ENCODE assay signal across 15 cellular contexts in the genomic region with DNA sequence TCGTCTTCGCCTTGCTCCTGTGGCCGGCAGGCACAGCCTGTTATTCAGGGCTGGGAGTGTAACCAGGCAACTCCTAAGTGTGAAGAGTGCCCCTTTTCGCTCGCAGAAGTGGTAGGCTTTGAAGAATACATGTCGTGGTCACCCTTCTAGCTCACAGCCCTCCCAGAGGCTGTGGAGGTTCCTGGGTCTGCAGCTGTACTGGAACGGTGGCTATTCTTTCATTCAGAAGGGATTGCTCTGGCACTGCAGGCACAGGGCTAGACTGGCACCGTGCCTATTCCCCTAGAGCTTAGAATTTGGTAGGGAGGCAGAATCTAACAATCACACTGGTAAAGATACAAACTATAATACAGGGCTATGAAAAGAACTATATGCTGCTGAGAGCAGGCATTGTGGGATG. TPM values are rescaled to one million over a fixed set of nuclear protein-coding genes. Genes with fewer than 3 reads are reported as not detected.
DNase-seq lines count a peak whose midpoint lies in the region; ATAC-seq and TF ChIP-seq lines count a peak whose summit lies in the region.
"Had no signal": no experiment of that assay in that cellular context is flagged by ENCODE, and none has a peak within 500 bp of the region (broad histone marks: within the 10 kb centered on the region; RNA-seq: fewer than 3 reads in every experiment).

No MANE protein-coding gene starts in this region.

- H3K4me1 Mint-ChIP-seq in chondrocyte (ENCODE audit: low read depth) (peaks cover 11% of the 10 kb centered on the region), neural progenitor cell (peaks cover 24% of the 10 kb centered on the region)

- no peak overlapping the region for H3K9ac ChIP-seq in SK-N-SH
- no peak overlapping the region for H3K9ac ChIP-seq in neural progenitor cell

- no peak overlapping the region for H3K4me3 ChIP-seq in SK-N-SH (ENCODE audit: low read depth in 2 of 2, low read length in 1 of 2)
- H3K4me3 ChIP-seq in HEK293 (ENCODE audit: low read depth, low read length): no peak overlapping the region
- no peak overlapping the region for H3K4me3 ChIP-seq in neural progenitor cell
- no peak overlapping the region for H3K4me3 ChIP-seq in coronary artery

- no peaks in the 10 kb centered on the region for H3K27me3 Mint-ChIP-seq in chondrocyte (ENCODE audit: low read depth)
- peaks cover 9% of the 10 kb centered on the region for H3K27me3 Mint-ChIP-seq in neural progenitor cell (ENCODE audit: insufficient read depth, low read depth)

- H3K79me2 ChIP-seq in SK-N-SH (ENCODE audit: insufficient read depth): no peaks in the 10 kb centered on the region
- H3K79me2 ChIP-seq in neural progenitor cell (ENCODE audit: low read depth): peaks cover 34% of the 10 kb centered on the region

- no peak overlapping the region for H3K4me2 ChIP-seq in SK-N-SH
- no peak overlapping the region for H3K4me2 ChIP-seq in neural progenitor cell

- POLR2A ChIA-PET in SK-N-SH (lab: Yijun Ruan, JAX) (interaction anchor here (3.1 kb wide), 1 partner anchor 38 kb away, joined by 11 read pairs; a partner anchor contains a TSS), HEK293 (lab: Yijun Ruan, JAX) (interaction anchor here (1.9 to 5.7 kb wide), 2 partner anchors 26 to 36 kb away, joined by 7 to 84 read pairs; a partner anchor contains a TSS)

- H3K36me3 ChIP-seq in SK-N-SH (replicated peaks in 1 of 2; ENCODE audit: control insufficient read depth in 1 of 2, insufficient read depth in 2 of 2, low read length in 1 of 2) (no peaks in the 10 kb centered on the region), HEK293 (ENCODE audit: control insufficient read depth in 2 of 2, insufficient read depth in 1 of 2, low read length in 2 of 2) (peaks cover under 1 to 3% of the 10 kb centered on the region in 2 experiments; a peak in 2 of 3 replicates), neural progenitor cell (no peaks in the 10 kb centered on the region)
- H3K36me3 ChIP-seq: lower lobe of right lung, right atrium auricular region had no signal

- TF ChIP-seq CTCF in SK-N-SH (IDR thresholded peaks at IDR 0.05) (no peak), HEK293 (tag by site-specific recombination; IDR thresholded peaks at IDR 0.05) (no peak), chondrocyte (IDR thresholded peaks at IDR 0.05) (no peak), neural progenitor cell (IDR thresholded peaks at IDR 0.05) (no peak), coronary artery (IDR thresholded peaks at IDR 0.05) (no peak)

- peak; percentile 26 for DNase-seq in SK-N-SH
- no peak for DNase-seq in chondrocyte (ENCODE audit: low spot score)
- DNase-seq in neural progenitor cell (ENCODE audit: low spot score): no peak
- DNase-seq in coronary artery (ENCODE audit: low spot score): no peak
- DNase-seq in NOMO-1 treated with DMSO at 0.1 percent for 48 hours (lab: John Stamatoyannopoulos, UW; ENCODE audit: unreplicated experiment): no peak
- DNase-seq in activated gamma-delta T cell treated with Interleukin-2 at 50 U/mL for 16 hours: no peak
- DNase-seq: activated CD4-positive, CD25-positive, alpha-beta regulatory T cell treated with anti-CD3 and anti-CD28 coated beads, Interleukin-2, amount 50 U/mL, for 72 hours; lower lobe of right lung; NCI-H1092; NCI-H526; SIG-M5 had no signal

- peak overlapping the region; percentile 64 for H3K4me3 Mint-ChIP-seq in chondrocyte (ENCODE audit: unreplicated experiment)
- H3K4me3 Mint-ChIP-seq in neural progenitor cell: peak overlapping the region; percentile 89

- H3K9me3 Mint-ChIP-seq in chondrocyte (ENCODE audit: low read depth) (no peaks in the 10 kb centered on the region), neural progenitor cell (no peaks in the 10 kb centered on the region)

- peaks cover 0 to 5% of the 10 kb centered on the region in 2 experiments; a peak in 1 of 4 replicates for H3K4me1 ChIP-seq in SK-N-SH (ENCODE audit: control insufficient read depth in 1 of 2, insufficient read depth in 2 of 2, low read depth in 1 of 2, low read length in 1 of 2)
- H3K4me1 ChIP-seq in HEK293 (ENCODE audit: control insufficient read depth, insufficient read depth, low read length): peaks cover 3% of the 10 kb centered on the region; the same call in 1 of the 2 replicates
- H3K4me1 ChIP-seq in neural progenitor cell: peaks cover 3% of the 10 kb centered on the region

- H4K20me1 ChIP-seq in SK-N-SH (ENCODE audit: insufficient read depth) (no peaks in the 10 kb centered on the region), neural progenitor cell (ENCODE audit: low read depth) (no peaks in the 10 kb centered on the region)

- H3K27ac ChIP-seq in SK-N-SH (ENCODE audit: low read depth in 2 of 2, low read length in 1 of 2) (no peak overlapping the region), HEK293 (ENCODE audit: extremely low read depth, low read depth, low read length) (no peak overlapping the region), neural progenitor cell (no peak overlapping the region), coronary artery (no peak overlapping the region)
- H3K27ac ChIP-seq: lower lobe of right lung had no signal

- H3K9me3 ChIP-seq in SK-N-SH: no peaks in the 10 kb centered on the region
- H3K9me3 ChIP-seq in HEK293 (ENCODE audit: control insufficient read depth, insufficient read depth, low read depth, low read length): no peaks in the 10 kb centered on the region
- no peaks in the 10 kb centered on the region for H3K9me3 ChIP-seq in neural progenitor cell (ENCODE audit: low read depth)
- H3K9me3 ChIP-seq: lower lobe of right lung, right atrium auricular region, tibial nerve had no signal

- CTCF ChIA-PET in SK-N-SH (lab: Yijun Ruan, JAX): interaction anchor here (0.6 to 6.5 kb wide), 6 partner anchors 10 to 233 kb away, joined by 3 to 38 read pairs (median 5); a partner anchor contains a TSS
- CTCF ChIA-PET in HEK293 (lab: Yijun Ruan, JAX): interaction anchor here (0.6 to 3.9 kb wide), 5 partner anchors 10 to 253 kb away, joined by 3 to 28 read pairs (median 4); no protein-coding TSS in a partner anchor

- no peak for TF ChIP-seq RAD21 in SK-N-SH (IDR thresholded peaks at IDR 0.05; ENCODE audit: low read length)

- no peak for ATAC-seq in SK-N-SH treated with all-trans-retinoic acid at 6 μM for 48 hours

- H3K27me3 ChIP-seq in SK-N-SH (ENCODE audit: insufficient read depth): no peaks in the 10 kb centered on the region
- H3K27me3 ChIP-seq in neural progenitor cell: peaks cover 12% of the 10 kb centered on the region
- H3K27me3 ChIP-seq: right atrium auricular region, tibial nerve had no signal

- peak overlapping the region; percentile 13 for H3K27ac Mint-ChIP-seq in chondrocyte (ENCODE audit: unreplicated experiment)
- no peak overlapping the region for H3K27ac Mint-ChIP-seq in neural progenitor cell

- H2AFZ ChIP-seq in SK-N-SH (ENCODE audit: low read depth) (no peak overlapping the region), neural progenitor cell (replicated peaks) (no peak overlapping the region)

- 97% methylated on average over 8 of the region's 8 CpGs for WGBS in SK-N-SH (ENCODE audit: low lambda C conversion rate)

- TF ChIP-seq EP300 in SK-N-SH (IDR thresholded peaks at IDR 0.05; ENCODE audit: borderline replicate concordance in 1 of 2, low read depth in 1 of 2, low read length in 1 of 2): no peak

- no peaks in the 10 kb centered on the region for H3K9me2 ChIP-seq in SK-N-SH

- H3F3A ChIP-seq in SK-N-SH (replicated peaks; ENCODE audit: insufficient read depth) (peaks cover 5% of the 10 kb centered on the region), neural progenitor cell (ENCODE audit: low read depth) (no peaks in the 10 kb centered on the region)

- H3K36me3 Mint-ChIP-seq in chondrocyte (ENCODE audit: low read depth) (no peaks in the 10 kb centered on the region), neural progenitor cell (no peaks in the 10 kb centered on the region)

TF ChIP-seq in SK-N-SH, 30 proteins besides CTCF, POLR2A, EP300 and RAD21 (continues in another document):
- no peak for TF ChIP-seq FOXM1 (IDR thresholded peaks at IDR 0.05; ENCODE audit: low read depth)
- no peak for TF ChIP-seq RXRA (IDR thresholded peaks at IDR 0.05; ENCODE audit: borderline replicate concordance, low read depth)
- TF ChIP-seq ELF1 (IDR thresholded peaks at IDR 0.05): no peak

TF ChIP-seq in SK-N-SH treated with all-trans-retinoic acid at 6 μM for 48 hours, 23 proteins besides CTCF, POLR2A, EP300 and RAD21:
- TF ChIP-seq TCF4 (CRISPR knock-in tag; IDR thresholded peaks at IDR 0.05; ENCODE audit: borderline replicate concordance): no peak
- no peak for TF ChIP-seq GLIS3 (CRISPR knock-in tag; IDR thresholded peaks at IDR 0.05)

TF ChIP-seq in HEK293, 187 proteins besides CTCF, POLR2A, EP300 and RAD21:
- peak; percentile 31; the same call in 1 of the 2 replicates for TF ChIP-seq ZNF600 (tag by site-specific recombination; IDR thresholded peaks at IDR 0.05)
- TF ChIP-seq, protein P1, sequence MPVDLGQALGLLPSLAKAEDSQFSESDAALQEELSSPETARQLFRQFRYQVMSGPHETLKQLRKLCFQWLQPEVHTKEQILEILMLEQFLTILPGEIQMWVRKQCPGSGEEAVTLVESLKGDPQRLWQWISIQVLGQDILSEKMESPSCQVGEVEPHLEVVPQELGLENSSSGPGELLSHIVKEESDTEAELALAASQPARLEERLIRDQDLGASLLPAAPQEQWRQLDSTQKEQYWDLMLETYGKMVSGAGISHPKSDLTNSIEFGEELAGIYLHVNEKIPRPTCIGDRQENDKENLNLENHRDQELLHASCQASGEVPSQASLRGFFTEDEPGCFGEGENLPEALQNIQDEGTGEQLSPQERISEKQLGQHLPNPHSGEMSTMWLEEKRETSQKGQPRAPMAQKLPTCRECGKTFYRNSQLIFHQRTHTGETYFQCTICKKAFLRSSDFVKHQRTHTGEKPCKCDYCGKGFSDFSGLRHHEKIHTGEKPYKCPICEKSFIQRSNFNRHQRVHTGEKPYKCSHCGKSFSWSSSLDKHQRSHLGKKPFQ (tag by site-specific recombination; IDR thresholded peaks at IDR 0.05): no peak

RNA-seq across cellular contexts. Expression of a gene that starts 1.1 kb away (rescaled TPM):
- 1.1 TPM in 2 replicates for polyA plus RNA-seq in SK-N-SH (2012; rRNA removed)
- polyA plus RNA-seq in SK-N-SH (2012; cell fraction: cytosol; rRNA removed): 1.4 and 1.7 TPM in 2 replicates
- polyA plus RNA-seq in SK-N-SH (2012; cell fraction: nucleus; rRNA removed): 0.56 and 1.1 TPM in 2 replicates
- total RNA-seq in chondrocyte (2.9 to 5.9 TPM (median 4.8 TPM) in 3 replicates), neural progenitor cell (ENCODE audit: low replicate concordance) (19.2 and 23.2 TPM in 2 replicates)
- total RNA-seq: lower lobe of right lung had no signal

RNA-seq across cellular contexts. Expression of a gene that starts 26.9 kb away (rescaled TPM):
- 6.2 and 8.4 TPM in 2 replicates for polyA plus RNA-seq in SK-N-SH (2012; rRNA removed)
- polyA plus RNA-seq in SK-N-SH (2012; cell fraction: cytosol; rRNA removed): 9.4 and 9.6 TPM in 2 replicates
- 5.0 and 8.0 TPM in 2 replicates for polyA plus RNA-seq in SK-N-SH (2012; cell fraction: nucleus; rRNA removed)
- total RNA-seq in chondrocyte (6.2 to 9.8 TPM (median 6.3 TPM) in 3 replicates), neural progenitor cell (ENCODE audit: low replicate concordance) (19.4 and 27.6 TPM in 2 replicates)

RNA-seq across cellular contexts. Expression of a gene that starts 38.4 kb away (rescaled TPM):
- polyA plus RNA-seq in SK-N-SH (2012; rRNA removed): 6.7 and 7.8 TPM in 2 replicates
- polyA plus RNA-seq in SK-N-SH (2012; cell fraction: cytosol; rRNA removed): 9.5 and 14.6 TPM in 2 replicates
- polyA plus RNA-seq in SK-N-SH (2012; cell fraction: nucleus; rRNA removed): 9.7 and 13.5 TPM in 2 replicates
- total RNA-seq in chondrocyte (104 to 115 TPM (median 111 TPM) in 3 replicates), neural progenitor cell (ENCODE audit: low replicate concordance) (140 and 236 TPM in 2 replicates)
